27 cellular contexts compared by ENCODE assay signal in the genomic region with DNA sequence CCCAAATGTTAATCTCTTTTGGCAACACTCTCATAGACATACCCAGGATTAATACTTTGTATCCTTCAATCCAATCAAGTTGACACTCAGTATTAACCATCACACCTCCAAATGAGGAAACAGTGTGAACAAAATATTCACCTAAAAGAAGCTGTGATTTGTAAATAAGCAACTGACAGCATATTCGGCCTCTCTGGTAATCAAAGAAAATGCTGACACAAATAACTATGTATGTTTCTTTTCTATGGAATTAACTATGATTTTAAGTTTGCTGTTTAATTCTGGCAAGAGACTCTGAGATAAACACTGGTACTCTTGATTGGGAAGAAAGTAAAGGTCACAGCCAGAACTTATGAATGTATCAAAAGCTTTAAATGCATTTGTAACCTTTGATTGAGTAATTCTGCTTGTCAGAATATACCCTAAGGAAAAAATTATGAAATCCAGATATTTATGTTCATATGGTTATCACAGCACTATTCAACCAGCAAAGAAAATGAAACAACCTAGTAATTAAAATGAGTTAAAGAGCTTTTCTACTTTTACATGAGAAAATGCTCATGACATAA.
"Had no signal": no experiment of that assay in that cellular context is flagged by ENCODE, and none has a peak within 500 bp of the region (broad histone marks: within the 10 kb centered on the region; RNA-seq: fewer than 3 reads in every experiment).

No MANE protein-coding gene starts in this region.

- H3K27ac ChIP-seq: left ventricle myocardium inferior, pancreas, prostate gland, sigmoid colon, spleen, suprapubic skin, thoracic aorta, tibial artery, upper lobe of right lung had no signal

- ATAC-seq: mucosa of descending colon; naive thymus-derived CD8-positive, alpha-beta T cell; pancreas; right cardiac atrium; stimulated activated effector memory CD8-positive, alpha-beta T cell treated with anti-CD3 and anti-CD28 coated beads, Interleukin-12 subunit alpha, Interleukin-12 subunit beta, amount 100 ng/mL, for 72 hours; upper lobe of right lung had no signal

- H3K27ac Mint-ChIP-seq: memory B cell; nephron; stimulated activated effector memory CD8-positive, alpha-beta T cell treated with anti-CD3 and anti-CD28 coated beads, Interleukin-12 subunit alpha, Interleukin-12 subunit beta, amount 100 ng/mL, for 72 hours; stimulated activated naive CD8-positive, alpha-beta T cell treated with anti-CD3 and anti-CD28 coated beads, Interleukin-15, Interleukin-2, amounts not matched to agents 100 ng/mL and 50 ng/mL, for 24 hours had no signal

- H3K36me3 Mint-ChIP-seq: memory B cell had no signal

- H3K36me3 ChIP-seq: left ventricle myocardium inferior, pancreas, prostate gland, sigmoid colon, spleen, suprapubic skin, thoracic aorta, tibial artery, upper lobe of right lung had no signal

- H3K9me3 Mint-ChIP-seq: nephron; stimulated activated effector memory CD8-positive, alpha-beta T cell treated with anti-CD3 and anti-CD28 coated beads, Interleukin-12 subunit alpha, Interleukin-12 subunit beta, amount 100 ng/mL, for 72 hours had no signal

- DNase-seq: islet precursor cell; left ventricle myocardium inferior; midbrain; mucosa of descending colon; naive thymus-derived CD8-positive, alpha-beta T cell; nucleus accumbens; pancreas; posterior cingulate gyrus; retina; right cardiac atrium; sigmoid colon; small intestine; spleen; stimulated activated CD4-positive, alpha-beta T cell treated with anti-CD3 and anti-CD28 coated beads, Interleukin-4, amount 100 ng/mL, for 24 hours; stimulated activated naive CD4-positive, alpha-beta T cell; tibial artery; trophoblast cell; upper lobe of right lung had no signal

- H3K27me3 Mint-ChIP-seq: memory B cell; naive thymus-derived CD8-positive, alpha-beta T cell; stimulated activated naive CD8-positive, alpha-beta T cell treated with anti-CD3 and anti-CD28 coated beads, Interleukin-15, Interleukin-2, amounts not matched to agents 100 ng/mL and 50 ng/mL, for 24 hours had no signal

- FAIRE-seq: pancreas, small intestine, urothelium cell line had no signal

- H3K27me3 ChIP-seq: pancreas, sigmoid colon, spleen, suprapubic skin, tibial artery, upper lobe of right lung had no signal

- H3K9me3 ChIP-seq: left ventricle myocardium inferior, mucosa of descending colon, pancreas, prostate gland, sigmoid colon, suprapubic skin, thoracic aorta, tibial artery, upper lobe of right lung had no signal

- H3K4me3 Mint-ChIP-seq: memory B cell; naive thymus-derived CD8-positive, alpha-beta T cell; stimulated activated effector memory CD8-positive, alpha-beta T cell treated with anti-CD3 and anti-CD28 coated beads, Interleukin-12 subunit alpha, Interleukin-12 subunit beta, amount 100 ng/mL, for 72 hours; stimulated activated naive CD8-positive, alpha-beta T cell treated with anti-CD3 and anti-CD28 coated beads, Interleukin-15, Interleukin-2, amounts not matched to agents 100 ng/mL and 50 ng/mL, for 24 hours had no signal

- H3K4me1 ChIP-seq: pancreas, prostate gland had no signal

- H3K4me3 ChIP-seq: left ventricle myocardium inferior, lung, mucosa of descending colon, pancreas, prostate gland, sigmoid colon, spleen, suprapubic skin, thoracic aorta, tibial artery, upper lobe of right lung had no signal
